26 cellular contexts compared by ENCODE assay signal in genomic region chr3:23283625-23284024, GRCh38.
"Had no signal": no experiment of that assay in that cellular context is flagged by ENCODE, and none has a peak within 500 bp of the region (broad histone marks: within the 10 kb centered on the region; RNA-seq: fewer than 3 reads in every experiment).

No MANE protein-coding gene starts in this region.

- H3K27ac ChIP-seq: left lung, lower lobe of right lung, ovary, right atrium auricular region, right lobe of liver, tibial nerve, vagina had no signal

- FAIRE-seq: keratinocyte had no signal

- H3K27me3 ChIP-seq: left lung, ovary, right atrium auricular region, right lobe of liver, tibial nerve, vagina had no signal

- H3K4me3 ChIP-seq: left lung, lower lobe of right lung, ovary, right atrium auricular region, right lobe of liver, smooth muscle cell, tibial nerve, vagina had no signal

- H3K4me3 Mint-ChIP-seq: naive thymus-derived CD8-positive, alpha-beta T cell; nephron; stimulated activated memory B cell treated with anti-CD40 and anti-IgM and Interleukin-4, amounts not matched to agents 10 μg/mL and 1 μg/mL and 100 μg/mL, for 72 hours; stimulated activated naive CD8-positive, alpha-beta T cell treated with anti-CD3 and anti-CD28 coated beads, Interleukin-15, amount 100 ng/mL, for 72 hours; type B pancreatic cell had no signal

- DNase-seq: hypothalamus; kidney glomerular epithelial cell; left cardiac atrium; left lung; lower lobe of right lung; mammary epithelial cell; mesenchymal stem cell; naive thymus-derived CD8-positive, alpha-beta T cell; ovary; right lobe of liver; stimulated activated CD4-positive, alpha-beta T cell treated with anti-CD3 and anti-CD28 coated beads, Interleukin-1b, Interleukin-23, amount 100 ng/mL, for 48 hours; stimulated activated CD4-positive, alpha-beta T cell treated with anti-CD3 and anti-CD28 coated beads, Interleukin-2, amount 100 ng/mL, for 48 hours; stimulated activated CD4-positive, alpha-beta T cell treated with anti-CD3 and anti-CD28 coated beads, Interleukin-4, amount 100 ng/mL, for 4 hours; stimulated activated CD8-positive, alpha-beta memory T cell treated with anti-CD3 and anti-CD28 coated beads, Interleukin-4, amount 100 ng/mL, for 48 hours; stimulated activated naive CD4-positive, alpha-beta T cell treated with Interleukin-2 at 50 U/mL for 16 hours; stimulated activated naive CD8-positive, alpha-beta T cell treated with anti-CD3 and anti-CD28 coated beads, Interleukin-15, amount 100 ng/mL, for 72 hours; substantia nigra had no signal

- H3K36me3 ChIP-seq: left lung, lower lobe of right lung, ovary, right atrium auricular region, right lobe of liver, tibial nerve, vagina had no signal

- H3K27me3 Mint-ChIP-seq: naive thymus-derived CD8-positive, alpha-beta T cell; progenitor cell of endocrine pancreas; stimulated activated memory B cell treated with anti-CD40 and anti-IgM and Interleukin-4, amounts not matched to agents 10 μg/mL and 1 μg/mL and 100 μg/mL, for 72 hours; stimulated activated naive CD8-positive, alpha-beta T cell treated with anti-CD3 and anti-CD28 coated beads, Interleukin-15, amount 100 ng/mL, for 72 hours; type B pancreatic cell had no signal

- H3K27ac Mint-ChIP-seq: naive thymus-derived CD8-positive, alpha-beta T cell; nephron; progenitor cell of endocrine pancreas; stimulated activated memory B cell treated with anti-CD40 and anti-IgM and Interleukin-4, amounts not matched to agents 10 μg/mL and 1 μg/mL and 100 μg/mL, for 72 hours; stimulated activated naive CD8-positive, alpha-beta T cell treated with anti-CD3 and anti-CD28 coated beads, Interleukin-15, amount 100 ng/mL, for 72 hours; type B pancreatic cell had no signal

- H3K4me1 Mint-ChIP-seq: stimulated activated naive CD8-positive, alpha-beta T cell treated with anti-CD3 and anti-CD28 coated beads, Interleukin-15, amount 100 ng/mL, for 72 hours had no signal

- ATAC-seq: left cardiac atrium; left lung; lower lobe of right lung; naive thymus-derived CD8-positive, alpha-beta T cell; right lobe of liver; stimulated activated memory B cell treated with anti-CD40 and anti-IgM and Interleukin-4, amounts not matched to agents 10 μg/mL and 1 μg/mL and 100 μg/mL, for 72 hours; stimulated activated naive CD8-positive, alpha-beta T cell treated with anti-CD3 and anti-CD28 coated beads, Interleukin-15, amount 100 ng/mL, for 72 hours had no signal

- H3K9me3 ChIP-seq: ovary, right lobe of liver, vagina had no signal

- H3K4me2 ChIP-seq: smooth muscle cell had no signal

- H3K4me1 ChIP-seq: left lung, lower lobe of right lung, right atrium auricular region, right lobe of liver, vagina had no signal
